In the genomic region with DNA sequence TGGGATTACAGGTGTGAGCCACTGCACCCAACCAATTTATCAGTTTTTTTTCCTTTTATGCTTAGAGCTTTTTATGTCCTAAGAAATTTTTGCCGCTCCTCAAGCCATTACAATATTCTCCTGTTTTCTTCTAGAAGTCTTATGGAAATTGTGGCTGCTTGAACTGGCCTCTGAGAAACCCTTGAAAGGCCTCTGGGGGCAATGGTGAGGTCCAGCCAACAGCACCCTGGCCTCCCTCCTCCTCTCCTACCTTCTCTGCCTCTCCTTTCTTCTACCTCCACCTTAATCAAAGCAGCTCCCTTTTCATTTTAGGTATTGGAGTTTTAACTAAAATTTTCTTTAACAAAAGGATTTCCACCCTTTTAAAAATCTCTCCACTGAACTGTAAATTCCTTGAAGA, we compare ENCODE assay signal across 22 cellular contexts. TPM values are rescaled to one million over a fixed set of nuclear protein-coding genes. Genes with fewer than 3 reads are reported as not detected.
DNase-seq lines count a peak whose midpoint lies in the region; ATAC-seq and TF ChIP-seq lines count a peak whose summit lies in the region.
"Had no signal": no experiment of that assay in that cellular context is flagged by ENCODE, and none has a peak within 500 bp of the region (broad histone marks: within the 10 kb centered on the region; RNA-seq: fewer than 3 reads in every experiment).

No MANE protein-coding gene starts in this region.

- H3K9me3 Mint-ChIP-seq in GM23338: no peaks in the 10 kb centered on the region
- H3K9me3 Mint-ChIP-seq in nephron: no peaks in the 10 kb centered on the region
- no peaks in the 10 kb centered on the region for H3K9me3 Mint-ChIP-seq in activated T-helper 2 cell treated with anti-CD3 and anti-CD28 coated beads, Interferon-gamma antibody, Interleukin-2, Interleukin-4, amounts not matched to agents 10 μg/mL and 5 μg/mL and 100 μg/mL, durations not matched to agents 14 hours and 24 hours and 36 hours
- H3K9me3 Mint-ChIP-seq: CD4-positive, alpha-beta memory T cell had no signal

- H3K4me1 Mint-ChIP-seq in GM23338 (peaks cover 48% of the 10 kb centered on the region), T-helper 17 cell (peaks cover 48% of the 10 kb centered on the region), nephron (peaks cover 47% of the 10 kb centered on the region)
- H3K4me1 Mint-ChIP-seq in activated T-helper 2 cell treated with anti-CD3 and anti-CD28 coated beads, Interferon-gamma antibody, Interleukin-2, Interleukin-4, amounts not matched to agents 10 μg/mL and 5 μg/mL and 100 μg/mL, durations not matched to agents 14 hours and 24 hours and 36 hours (ENCODE audit: low read depth): peaks cover 68% of the 10 kb centered on the region

- intact Hi-C loops in activated T-helper 2 cell treated with anti-CD3 and anti-CD28 coated beads, Interferon-gamma antibody, Interleukin-2, Interleukin-4, amounts not matched to agents 10 μg/mL and 5 μg/mL and 100 μg/mL, durations not matched to agents 14 hours and 24 hours and 36 hours (cut with micrococcal nuclease): loop anchor here (1.0 to 10.0 kb wide), 4 partner anchors 12 to 846 kb away; a partner anchor contains a TSS

- H3K9ac ChIP-seq in BLaER1 treated with 17β-estradiol and CSF1 and Interleukin-3, amounts not matched to agents 10 nM and 100 nM: peak overlapping the region in 1 of 11 experiments; percentile 69; a peak in 2 of 22 replicates

- no peak overlapping the region for H2AFZ ChIP-seq in GM23338

- peak overlapping the region in 7 of 11 experiments; percentile 59 to 86 (median 78); a peak in 13 of 22 replicates for H3K27ac ChIP-seq in BLaER1 treated with 17β-estradiol and CSF1 and Interleukin-3, amounts not matched to agents 10 nM and 100 nM
- H3K27ac ChIP-seq in GM23338 (ENCODE audit: low read depth): no peak overlapping the region
- H3K27ac ChIP-seq: RWPE1 had no signal

- no peak overlapping the region for H3K4me3 ChIP-seq in BLaER1 treated with 17β-estradiol and CSF1 and Interleukin-3, amounts not matched to agents 10 nM and 100 nM
- no peak overlapping the region for H3K4me3 ChIP-seq in GM23338

- no peaks in the 10 kb centered on the region for H3K9me3 ChIP-seq in BLaER1 treated with 17β-estradiol and CSF1 and Interleukin-3, amounts not matched to agents 10 nM and 100 nM (replicated peaks in 1 of 11)
- H3K9me3 ChIP-seq in T-helper 17 cell (ENCODE audit: control insufficient read depth, low read length, poor library complexity, severe bottlenecking): no peaks in the 10 kb centered on the region

- H3K4me2 ChIP-seq in BLaER1 treated with 17β-estradiol and CSF1 and Interleukin-3, amounts not matched to agents 10 nM and 100 nM: peak overlapping the region in 10 of 11 experiments; percentile 67 to 91 (median 85); a peak in 18 of 22 replicates
- H3K4me2 ChIP-seq in GM23338: no peak overlapping the region

- H3K27ac Mint-ChIP-seq in GM23338: no peak overlapping the region
- H3K27ac Mint-ChIP-seq in T-helper 17 cell: peak overlapping the region; percentile 84
- peak overlapping the region in 2 of 3 experiments; percentile 13 to 15 for H3K27ac Mint-ChIP-seq in nephron
- H3K27ac Mint-ChIP-seq in activated T-helper 2 cell treated with anti-CD3 and anti-CD28 coated beads, Interferon-gamma antibody, Interleukin-2, Interleukin-4, amounts not matched to agents 10 μg/mL and 5 μg/mL and 100 μg/mL, durations not matched to agents 14 hours and 24 hours and 36 hours: no peak overlapping the region

- H4K20me1 ChIP-seq in BLaER1 treated with 17β-estradiol and CSF1 and Interleukin-3, amounts not matched to agents 10 nM and 100 nM: no peaks in the 10 kb centered on the region
- H4K20me1 ChIP-seq in GM23338 (replicated peaks; ENCODE audit: insufficient read depth): no peaks in the 10 kb centered on the region

- H3K79me2 ChIP-seq in GM23338 (replicated peaks; ENCODE audit: insufficient read depth): no peaks in the 10 kb centered on the region

- 0 out of 3 replicates have a peak, but pooled peaks have one; percentile 15 for ATAC-seq in GM23338
- ATAC-seq in T-helper 17 cell: no peak
- ATAC-seq: PC-3, SK-N-SH treated with all-trans-retinoic acid at 6 μM for 48 hours had no signal

- no peaks in the 10 kb centered on the region for H3K27me3 Mint-ChIP-seq in GM23338 (ENCODE audit: insufficient read depth, low read depth, poor library complexity)
- no peaks in the 10 kb centered on the region for H3K27me3 Mint-ChIP-seq in T-helper 17 cell
- H3K27me3 Mint-ChIP-seq in nephron (ENCODE audit: low read depth): peaks cover 4% of the 10 kb centered on the region
- peaks cover 16% of the 10 kb centered on the region for H3K27me3 Mint-ChIP-seq in activated T-helper 2 cell treated with anti-CD3 and anti-CD28 coated beads, Interferon-gamma antibody, Interleukin-2, Interleukin-4, amounts not matched to agents 10 μg/mL and 5 μg/mL and 100 μg/mL, durations not matched to agents 14 hours and 24 hours and 36 hours (ENCODE audit: low read depth)
- H3K27me3 Mint-ChIP-seq: CD4-positive, alpha-beta memory T cell had no signal

- H3K27me3 ChIP-seq in BLaER1 treated with 17β-estradiol and CSF1 and Interleukin-3, amounts not matched to agents 10 nM and 100 nM: no peaks in the 10 kb centered on the region
- H3K27me3 ChIP-seq in GM23338 (ENCODE audit: insufficient read depth): no peaks in the 10 kb centered on the region

- H3K36me3 Mint-ChIP-seq in GM23338 (ENCODE audit: low read depth): no peaks in the 10 kb centered on the region
- no peaks in the 10 kb centered on the region for H3K36me3 Mint-ChIP-seq in T-helper 17 cell (ENCODE audit: low read depth)
- no peaks in the 10 kb centered on the region for H3K36me3 Mint-ChIP-seq in nephron (ENCODE audit: low read depth)
- no peaks in the 10 kb centered on the region for H3K36me3 Mint-ChIP-seq in activated T-helper 2 cell treated with anti-CD3 and anti-CD28 coated beads, Interferon-gamma antibody, Interleukin-2, Interleukin-4, amounts not matched to agents 10 μg/mL and 5 μg/mL and 100 μg/mL, durations not matched to agents 14 hours and 24 hours and 36 hours (ENCODE audit: low read depth)
- H3K36me3 Mint-ChIP-seq: CD4-positive, alpha-beta memory T cell had no signal

- H3K4me1 ChIP-seq in BLaER1 treated with 17β-estradiol and CSF1 and Interleukin-3, amounts not matched to agents 10 nM and 100 nM: peaks cover 65 to 97% (median 88%) of the 10 kb centered on the region in 10 experiments
- peaks cover 46% of the 10 kb centered on the region for H3K4me1 ChIP-seq in GM23338 (ENCODE audit: insufficient read depth)

- TF ChIP-seq CTCF in GM23338 (conservative IDR thresholded peaks at IDR 0.05; ENCODE audit: low read depth in 2 of 2) (0 out of 4 replicates have a peak, but pooled peaks have one; percentile 10 to 22), nephron (IDR thresholded peaks at IDR 0.05; ENCODE audit: unreplicated experiment in 3 of 3) (no peak)

- no peak for DNase-seq in GM23338 (ENCODE audit: low spot score)
- DNase-seq in T-helper 17 cell: no peak
- DNase-seq in AG20443 (ENCODE audit: low spot score): no peak
- no peak for DNase-seq in DMS153 (lab: John Stamatoyannopoulos, UW)
- DNase-seq in LoVo (ENCODE audit: low spot score): no peak
- DNase-seq in activated T-helper 2 cell treated with anti-CD3 and anti-CD28 coated beads, Interferon-gamma antibody, Interleukin-2, Interleukin-4, amounts not matched to agents 10 μg/mL and 5 μg/mL and 100 μg/mL, durations not matched to agents 14 hours and 24 hours and 36 hours (ENCODE audit: low spot score): no peak
- DNase-seq: CD4-positive, alpha-beta memory T cell; KG1; NCI-H1694; NCI-H2081; NCI-H2171; PC-3; SIG-M5 had no signal

- no peak overlapping the region for H3K4me3 Mint-ChIP-seq in GM23338
- no peak overlapping the region for H3K4me3 Mint-ChIP-seq in T-helper 17 cell
- no peak overlapping the region for H3K4me3 Mint-ChIP-seq in nephron
- H3K4me3 Mint-ChIP-seq in activated T-helper 2 cell treated with anti-CD3 and anti-CD28 coated beads, Interferon-gamma antibody, Interleukin-2, Interleukin-4, amounts not matched to agents 10 μg/mL and 5 μg/mL and 100 μg/mL, durations not matched to agents 14 hours and 24 hours and 36 hours (ENCODE audit: low read depth): no peak overlapping the region

- no peaks in the 10 kb centered on the region for H3F3A ChIP-seq in GM23338 (replicated peaks; ENCODE audit: low read depth)

- no peaks in the 10 kb centered on the region for H3K36me3 ChIP-seq in BLaER1 treated with 17β-estradiol and CSF1 and Interleukin-3, amounts not matched to agents 10 nM and 100 nM
- no peaks in the 10 kb centered on the region for H3K36me3 ChIP-seq in GM23338 (ENCODE audit: insufficient read depth)

- no peaks in the 10 kb centered on the region for H3K9me2 ChIP-seq in GM23338 (ENCODE audit: insufficient read depth)

TF ChIP-seq in GM23338, 12 proteins besides CTCF, POLR2A, EP300 and RAD21:
- TF ChIP-seq JUNB (IDR thresholded peaks at IDR 0.05; ENCODE audit: unreplicated experiment) (no peak), POLR2AphosphoS5 (IDR thresholded peaks at IDR 0.05; ENCODE audit: low read depth) (no peak)

RNA-seq across cellular contexts. Expression of a gene that starts 24.5 kb away (rescaled TPM):
- 15.4 and 18.2 TPM in 2 replicates for total RNA-seq in GM23338 (2014; rRNA removed; shearing (Covaris generic))
- polyA plus RNA-seq in GM23338 (2016; fragmentation: Nextera tagmentation; extraction: Ambion mirVana): 31.6 and 35.2 TPM in 2 replicates
- total RNA-seq in T-helper 17 cell: 10 to 100 TPM; 23.4 to 23.5 TPM
- total RNA-seq in activated T-helper 2 cell treated with anti-CD3 and anti-CD28 coated beads, Interferon-gamma antibody, Interleukin-2, Interleukin-4, amounts not matched to agents 10 μg/mL and 5 μg/mL and 100 μg/mL, durations not matched to agents 14 hours and 24 hours and 36 hours: 50.2 and 50.5 TPM in 2 replicates
- total RNA-seq: HT1080, M059J had no signal

RNA-seq across cellular contexts. Expression of a gene that starts 39.6 kb away (rescaled TPM):
- 0.85 and 0.94 TPM in 2 replicates for total RNA-seq in GM23338 (2014; rRNA removed; shearing (Covaris generic))
- polyA plus RNA-seq in GM23338 (2016; fragmentation: Nextera tagmentation; extraction: Ambion mirVana): 0.37 and 0.38 TPM in 2 replicates
- total RNA-seq in T-helper 17 cell: 1 to 10 TPM; 4.3 to 7.4 TPM
- total RNA-seq in activated T-helper 2 cell treated with anti-CD3 and anti-CD28 coated beads, Interferon-gamma antibody, Interleukin-2, Interleukin-4, amounts not matched to agents 10 μg/mL and 5 μg/mL and 100 μg/mL, durations not matched to agents 14 hours and 24 hours and 36 hours: 3.6 and 4.8 TPM in 2 replicates

RNA-seq across cellular contexts. Expression of a gene that starts 55.7 kb away (rescaled TPM):
- total RNA-seq in GM23338 (2014; rRNA removed; shearing (Covaris generic)): 1.0 and 2.5 TPM in 2 replicates
- 0.06 and 0.10 TPM in 2 replicates for polyA plus RNA-seq in GM23338 (2016; fragmentation: Nextera tagmentation; extraction: Ambion mirVana)
- total RNA-seq in T-helper 17 cell: not detected
- total RNA-seq in activated T-helper 2 cell treated with anti-CD3 and anti-CD28 coated beads, Interferon-gamma antibody, Interleukin-2, Interleukin-4, amounts not matched to agents 10 μg/mL and 5 μg/mL and 100 μg/mL, durations not matched to agents 14 hours and 24 hours and 36 hours: not detected in 2 replicates
- total RNA-seq: A673; CD4-positive, alpha-beta memory T cell; Daoy; M059J; PC-3 had no signal
- polyA plus RNA-seq: BJ; CD4-positive, alpha-beta memory T cell had no signal

Comparison
In these comparisons a context has a peak if more than half of its experiments do, and no peak if none do; other contexts are left out.
1. H3K27ac Mint-ChIP-seq: peak in T-helper 17 cell (single experiment) and nephron (2 of 3); none in GM23338 (single experiment) and activated T-helper 2 cell treated with anti-CD3 and anti-CD28 coated beads, Interferon-gamma antibody, Interleukin-2, Interleukin-4, amounts not matched to agents 10 μg/mL and 5 μg/mL and 100 μg/mL, durations not matched to agents 14 hours and 24 hours and 36 hours (single experiment).
2. CTCF ChIP-seq: peak in GM23338 (2 of 2); none in nephron (0 of 3).